In the genomic region with DNA sequence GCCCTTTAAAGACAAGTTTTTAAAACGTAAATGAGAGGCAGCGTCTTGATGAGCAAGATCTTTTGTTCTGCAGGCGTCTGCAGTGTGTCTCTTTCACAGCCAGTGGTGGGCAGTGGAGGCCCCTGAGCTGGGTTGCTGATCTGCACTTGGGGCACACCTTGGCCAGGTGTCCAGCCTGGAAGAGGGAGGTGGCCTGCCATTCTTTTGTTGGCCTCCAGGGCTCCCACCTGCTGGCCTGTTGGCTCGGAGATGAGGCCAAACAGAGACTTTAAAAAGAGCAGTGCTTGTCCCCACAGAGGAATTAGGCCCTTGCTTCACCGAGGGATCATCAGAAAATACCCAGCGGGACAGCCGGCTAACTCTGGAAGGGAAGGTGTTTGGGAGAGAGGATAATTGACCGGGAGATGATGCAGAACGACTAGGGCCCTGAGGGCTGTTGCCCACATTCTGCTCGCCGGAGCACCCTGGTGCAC, we compare ENCODE assay signal across 10 cellular contexts.
DNase-seq lines count a peak whose midpoint lies in the region; ATAC-seq and TF ChIP-seq lines count a peak whose summit lies in the region.
"Had no signal": no experiment of that assay in that cellular context is flagged by ENCODE, and none has a peak within 500 bp of the region (broad histone marks: within the 10 kb centered on the region; RNA-seq: fewer than 3 reads in every experiment).

No MANE protein-coding gene starts in this region.

- peak overlapping the region; percentile 89 for H3K27ac Mint-ChIP-seq in activated naive CD8-positive, alpha-beta T cell treated with anti-CD3 and anti-CD28 coated beads, Interleukin-2, amount 10 ng/mL, durations not matched to agents 7 days and 5 days

- H3K27ac ChIP-seq in BLaER1 (peak overlapping the region; percentile 50), liver (ENCODE audit: low read depth in 1 of 2, low read length in 2 of 2) (peak overlapping the region; percentile 40 to 44), body of pancreas (no peak overlapping the region)
- H3K27ac ChIP-seq: left ventricle myocardium inferior had no signal

- no peaks in the 10 kb centered on the region for H3K27me3 ChIP-seq in BLaER1
- no peaks in the 10 kb centered on the region for H3K27me3 ChIP-seq in liver (ENCODE audit: control insufficient read depth in 4 of 4, insufficient read depth in 4 of 4, low read length in 3 of 4)
- H3K27me3 ChIP-seq in body of pancreas = no peaks in the 10 kb centered on the region

- ATAC-seq in activated naive CD8-positive, alpha-beta T cell treated with anti-CD3 and anti-CD28 coated beads, Interleukin-2, amount 10 ng/mL, durations not matched to agents 7 days and 5 days (ENCODE audit: low read depth) = peak; percentile 53
- ATAC-seq in GM19397 (IDR thresholded peaks at IDR 0.05; ENCODE audit: unreplicated experiment) (no peak), GM18909 (IDR thresholded peaks at IDR 0.05; ENCODE audit: poor library complexity, unreplicated experiment) (no peak), body of pancreas (no peak)

- peaks cover 26% of the 10 kb centered on the region for H3K36me3 ChIP-seq in BLaER1
- H3K36me3 ChIP-seq in liver (ENCODE audit: control insufficient read depth in 4 of 4, insufficient read depth in 3 of 4, low read depth in 1 of 4, low read length in 3 of 4) = peaks cover 0 to 2% (median 0%) of the 10 kb centered on the region in 4 donors
- H3K36me3 ChIP-seq in body of pancreas (replicated peaks in 1 of 2; ENCODE audit: insufficient read depth in 1 of 2, low read depth in 2 of 2) = no peaks in the 10 kb centered on the region
- H3K36me3 ChIP-seq: left ventricle myocardium inferior had no signal

- no peak overlapping the region for H3K4me3 ChIP-seq in BLaER1
- no peak overlapping the region for H3K4me3 ChIP-seq in liver (ENCODE audit: low read depth in 1 of 3, low read length in 3 of 3)
- no peak overlapping the region for H3K4me3 ChIP-seq in body of pancreas
- H3K4me3 ChIP-seq: left ventricle myocardium inferior had no signal

- TF ChIP-seq CTCF in liver (IDR thresholded peaks at IDR 0.05; ENCODE audit: low read depth, low read length, missing input control) = peak; percentile 24
- TF ChIP-seq CTCF in body of pancreas (IDR thresholded peaks at IDR 0.05) = peak in 1 of 7 experiments; percentile 11

- intact Hi-C loops in head of caudate nucleus (cut with DNase I) = no loop called here
- intact Hi-C loops in body of pancreas (cut with DNase I) = loop anchor here (10.0 kb wide), 1 partner anchor 92 kb away; no protein-coding TSS in a partner anchor

- peak overlapping the region; percentile 81 for H3K4me2 ChIP-seq in BLaER1

- 68% methylated on average over 11 of the region's 11 CpGs for WGBS in liver
- 69 to 82% methylated on average over 9 to 11 of the region's 11 CpGs for WGBS in body of pancreas, 2 donors

- H3K4me1 ChIP-seq in BLaER1 (peaks cover 79% of the 10 kb centered on the region), liver (ENCODE audit: control insufficient read depth in 4 of 4, insufficient read depth in 4 of 4, low read length in 3 of 4) (peaks cover 19 to 47% (median 39%) of the 10 kb centered on the region in 4 donors), body of pancreas (peaks cover 15% of the 10 kb centered on the region)

- H3K27me3 Mint-ChIP-seq in activated naive CD8-positive, alpha-beta T cell treated with anti-CD3 and anti-CD28 coated beads, Interleukin-2, amount 10 ng/mL, durations not matched to agents 7 days and 5 days = no peaks in the 10 kb centered on the region

- peak overlapping the region; percentile 70 for H3K4me3 Mint-ChIP-seq in activated naive CD8-positive, alpha-beta T cell treated with anti-CD3 and anti-CD28 coated beads, Interleukin-2, amount 10 ng/mL, durations not matched to agents 7 days and 5 days

- H3K9me3 ChIP-seq in BLaER1 (no peaks in the 10 kb centered on the region), liver (ENCODE audit: control insufficient read depth in 4 of 4, low read length in 3 of 4) (no peaks in the 10 kb centered on the region), body of pancreas (no peaks in the 10 kb centered on the region)
- H3K9me3 ChIP-seq: left ventricle myocardium inferior had no signal

- H3K9ac ChIP-seq in BLaER1 (peak overlapping the region; percentile 30; the same call in 1 of the 2 replicates), liver (ENCODE audit: low read depth in 1 of 2, low read length in 2 of 2) (no peak overlapping the region)

- H3K4me1 Mint-ChIP-seq in activated naive CD8-positive, alpha-beta T cell treated with anti-CD3 and anti-CD28 coated beads, Interleukin-2, amount 10 ng/mL, durations not matched to agents 7 days and 5 days = peaks cover 52% of the 10 kb centered on the region

- peak; percentile 35 for DNase-seq in LoVo (ENCODE audit: low spot score)
- DNase-seq in activated naive CD8-positive, alpha-beta T cell treated with anti-CD3 and anti-CD28 coated beads, Interleukin-2, amount 10 ng/mL, durations not matched to agents 7 days and 5 days = peak; percentile 48
- no peak for DNase-seq in head of caudate nucleus
- no peak for DNase-seq in body of pancreas
- DNase-seq: left ventricle myocardium inferior, NCI-H345 had no signal

- no peaks in the 10 kb centered on the region for H3K9me3 Mint-ChIP-seq in activated naive CD8-positive, alpha-beta T cell treated with anti-CD3 and anti-CD28 coated beads, Interleukin-2, amount 10 ng/mL, durations not matched to agents 7 days and 5 days

- no peak for TF ChIP-seq POLR2A in body of pancreas (IDR thresholded peaks at IDR 0.05)

- peaks cover 100% of the 10 kb centered on the region for H4K20me1 ChIP-seq in BLaER1

- peaks cover 6% of the 10 kb centered on the region for H3K36me3 Mint-ChIP-seq in activated naive CD8-positive, alpha-beta T cell treated with anti-CD3 and anti-CD28 coated beads, Interleukin-2, amount 10 ng/mL, durations not matched to agents 7 days and 5 days

- TF ChIP-seq RAD21 in liver (IDR thresholded peaks at IDR 0.05) = no peak

- POLR2A ChIA-PET in activated naive CD8-positive, alpha-beta T cell treated with anti-CD3 and anti-CD28 coated beads, Interleukin-2, amount 10 ng/mL, durations not matched to agents 7 days and 5 days (lab: Charles Lee) = no interaction called here

TF ChIP-seq in liver, 16 proteins besides CTCF, POLR2A, EP300 and RAD21:
- no peak for TF ChIP-seq HNF4G (IDR thresholded peaks at IDR 0.05)

Comparison
In these comparisons a context has a peak if more than half of its experiments do, and no peak if none do; other contexts are left out.
1. H3K27ac ChIP-seq: peak in BLaER1 (single experiment) and liver (2 of 2); none in body of pancreas (0 of 4).
2. DNase-seq: peak in LoVo (single experiment) and activated naive CD8-positive, alpha-beta T cell treated with anti-CD3 and anti-CD28 coated beads, Interleukin-2, amount 10 ng/mL, durations not matched to agents 7 days and 5 days (single experiment); none in head of caudate nucleus (0 of 42) and body of pancreas (0 of 4).